In genomic region chr9:97394881-97395280, GRCh38 we compare ENCODE assay signal across 1 cellular context.
TF ChIP-seq lines count a peak whose summit lies in the region.

No MANE protein-coding gene starts in this region.

TF ChIP-seq in HepG2, 621 proteins besides CTCF, POLR2A, EP300 and RAD21 (continued from another document and continues in another):
- no peak for TF ChIP-seq ZNF562 (CRISPR knock-in tag; IDR thresholded peaks at IDR 0.05; ENCODE audit: borderline replicate concordance)
- TF ChIP-seq FOXA1 (IDR thresholded peaks at IDR 0.05), result peak; percentile 67
- TF ChIP-seq FOXA1 (CRISPR knock-in tag; IDR thresholded peaks at IDR 0.05), result peak; percentile 83
- peak; percentile 70 for TF ChIP-seq RARA (CRISPR knock-in tag; IDR thresholded peaks at IDR 0.05)
- no peak for TF ChIP-seq ZFAT (CRISPR knock-in tag; conservative IDR thresholded peaks at IDR 0.05)
- peak; percentile 53; the same call in 1 of the 2 replicates for TF ChIP-seq SP5 (CRISPR knock-in tag; IDR thresholded peaks at IDR 0.05; ENCODE audit: borderline replicate concordance, low read depth)
- TF ChIP-seq ZBTB10 (CRISPR knock-in tag; IDR thresholded peaks at IDR 0.05; ENCODE audit: borderline replicate concordance), result no peak
- no peak for TF ChIP-seq TAF1 (CRISPR knock-in tag; IDR thresholded peaks at IDR 0.05)
- TF ChIP-seq TBL1XR1 (IDR thresholded peaks at IDR 0.05; ENCODE audit: borderline replicate concordance, low read length, partially characterized antibody), result no peak
- peak; percentile 63 for TF ChIP-seq HNF4A (CRISPR knock-in tag; IDR thresholded peaks at IDR 0.05)
- no peak for TF ChIP-seq KMT2B (CRISPR knock-in tag; IDR thresholded peaks at IDR 0.05)
- no peak for TF ChIP-seq ZNF672 (CRISPR knock-in tag; IDR thresholded peaks at IDR 0.05)
- no peak for TF ChIP-seq FIP1L1 (IDR thresholded peaks at IDR 0.05; ENCODE audit: borderline replicate concordance, insufficient read depth, low read depth, low read length)
- TF ChIP-seq MTERF4 (CRISPR knock-in tag; IDR thresholded peaks at IDR 0.05), result no peak
- TF ChIP-seq HDAC2 (CRISPR knock-in tag; IDR thresholded peaks at IDR 0.05), result peak; percentile 65; the same call in 1 of the 2 replicates
- no peak for TF ChIP-seq NFE2 (CRISPR knock-in tag; IDR thresholded peaks at IDR 0.05)
- peak; percentile 91 for TF ChIP-seq FOXA3 (CRISPR knock-in tag; IDR thresholded peaks at IDR 0.05)
- no peak for TF ChIP-seq ZNF704 (CRISPR knock-in tag; IDR thresholded peaks at IDR 0.05; ENCODE audit: borderline replicate concordance)
- no peak for TF ChIP-seq ATF5 (CRISPR knock-in tag; IDR thresholded peaks at IDR 0.05; ENCODE audit: low read depth)
- TF ChIP-seq GLI4 (CRISPR knock-in tag; IDR thresholded peaks at IDR 0.05; ENCODE audit: borderline replicate concordance), result no peak
- peak; percentile 56 for TF ChIP-seq THAP11 (CRISPR knock-in tag; IDR thresholded peaks at IDR 0.05)
- no peak for TF ChIP-seq ZNF484 (CRISPR knock-in tag; IDR thresholded peaks at IDR 0.05; ENCODE audit: borderline replicate concordance, low read depth)
- no peak for TF ChIP-seq NR3C1 (CRISPR knock-in tag; IDR thresholded peaks at IDR 0.05)
- no peak for TF ChIP-seq ZSCAN30 (CRISPR knock-in tag; IDR thresholded peaks at IDR 0.05)
- TF ChIP-seq TOPORS (CRISPR knock-in tag; IDR thresholded peaks at IDR 0.05), result no peak
- no peak for TF ChIP-seq ZNF740 (CRISPR knock-in tag; IDR thresholded peaks at IDR 0.05)
- no peak for TF ChIP-seq HOXA5 (CRISPR knock-in tag; IDR thresholded peaks at IDR 0.05)
- no peak for TF ChIP-seq ZNF619 (CRISPR knock-in tag; IDR thresholded peaks at IDR 0.05)
- no peak for TF ChIP-seq RFX1 (IDR thresholded peaks at IDR 0.05)
- no peak for TF ChIP-seq KAT7 (CRISPR knock-in tag; IDR thresholded peaks at IDR 0.05; ENCODE audit: borderline replicate concordance)
- no peak for TF ChIP-seq MXD1 (CRISPR knock-in tag; IDR thresholded peaks at IDR 0.05)
- no peak for TF ChIP-seq ARHGAP35 (CRISPR knock-in tag; IDR thresholded peaks at IDR 0.05; ENCODE audit: borderline replicate concordance)
- TF ChIP-seq SCMH1 (CRISPR knock-in tag; IDR thresholded peaks at IDR 0.05; ENCODE audit: borderline replicate concordance), result no peak
- TF ChIP-seq ZNF563 (CRISPR knock-in tag; IDR thresholded peaks at IDR 0.05), result no peak
- no peak for TF ChIP-seq USF2 (IDR thresholded peaks at IDR 0.05; ENCODE audit: low read depth, low read length)
- TF ChIP-seq USF2 (CRISPR knock-in tag; IDR thresholded peaks at IDR 0.05; ENCODE audit: borderline replicate concordance), result no peak
- TF ChIP-seq GMEB2 (CRISPR knock-in tag; IDR thresholded peaks at IDR 0.05; ENCODE audit: low read depth), result no peak
- TF ChIP-seq ZFP37 (CRISPR knock-in tag; IDR thresholded peaks at IDR 0.05; ENCODE audit: borderline replicate concordance), result no peak
- no peak for TF ChIP-seq HDAC1 (CRISPR knock-in tag; IDR thresholded peaks at IDR 0.05)
- TF ChIP-seq PTBP1 (IDR thresholded peaks at IDR 0.05; ENCODE audit: low read depth, low read length, poor library complexity, severe bottlenecking), result no peak
- TF ChIP-seq EZH2 (conservative IDR thresholded peaks at IDR 0.05; ENCODE audit: low read depth, low read length), result no peak
- TF ChIP-seq UBTF (CRISPR knock-in tag; IDR thresholded peaks at IDR 0.05), result no peak
- TF ChIP-seq SNAPC5 (CRISPR knock-in tag; IDR thresholded peaks at IDR 0.05; ENCODE audit: borderline replicate concordance), result no peak
- no peak for TF ChIP-seq ZNF768 (CRISPR knock-in tag; IDR thresholded peaks at IDR 0.05)
- no peak for TF ChIP-seq ARNT2 (CRISPR knock-in tag; IDR thresholded peaks at IDR 0.05; ENCODE audit: low read depth)
- no peak for TF ChIP-seq JUNB (CRISPR knock-in tag; IDR thresholded peaks at IDR 0.05; ENCODE audit: borderline replicate concordance)
- TF ChIP-seq CENPX (CRISPR knock-in tag; IDR thresholded peaks at IDR 0.05), result no peak
- TF ChIP-seq ZNF30 (CRISPR knock-in tag; IDR thresholded peaks at IDR 0.05), result no peak
- no peak for TF ChIP-seq MLXIP (CRISPR knock-in tag; IDR thresholded peaks at IDR 0.05; ENCODE audit: borderline replicate concordance)
- TF ChIP-seq MAZ (IDR thresholded peaks at IDR 0.05; ENCODE audit: borderline replicate concordance, low read depth, low read length), result no peak
- no peak for TF ChIP-seq MAZ (CRISPR knock-in tag; IDR thresholded peaks at IDR 0.05; ENCODE audit: low read depth)
- TF ChIP-seq HMG20B (CRISPR knock-in tag; conservative IDR thresholded peaks at IDR 0.05), result no peak
- no peak for TF ChIP-seq ETV6 (CRISPR knock-in tag; conservative IDR thresholded peaks at IDR 0.05)
- no peak for TF ChIP-seq ZNF652 (CRISPR knock-in tag; IDR thresholded peaks at IDR 0.05; ENCODE audit: borderline replicate concordance, low read depth)
- no peak for TF ChIP-seq ZNF552 (CRISPR knock-in tag; IDR thresholded peaks at IDR 0.05; ENCODE audit: borderline replicate concordance)
- TF ChIP-seq RAD51 (IDR thresholded peaks at IDR 0.05; ENCODE audit: borderline replicate concordance), result no peak
- TF ChIP-seq TCF7 (IDR thresholded peaks at IDR 0.05; ENCODE audit: low read depth), result peak; percentile 96
